Comparison of ENCODE assay signal across 8 cellular contexts in genomic region chr4:60926624-60927023, GRCh38.
"Had no signal": no experiment of that assay in that cellular context is flagged by ENCODE, and none has a peak within 500 bp of the region (broad histone marks: within the 10 kb centered on the region; RNA-seq: fewer than 3 reads in every experiment).

No MANE protein-coding gene starts in this region.

- H3K27ac ChIP-seq: GM23248 had no signal

- H3K4me3 ChIP-seq: GM23248, HAP-1 had no signal

- ATAC-seq: HCT116 had no signal

- H3K9me3 ChIP-seq: HAP-1 had no signal

- H3K9me3 Mint-ChIP-seq: H9, HFFc6 had no signal

- H3K27ac Mint-ChIP-seq: HFFc6 had no signal

- DNase-seq: GM23248, GOT3, H7, H9, HCEC 1CT, HFFc6 had no signal

- H3K36me3 ChIP-seq: HAP-1 had no signal

- H2AFZ ChIP-seq: GM23248 had no signal

- H3K4me3 Mint-ChIP-seq: H9, HFFc6 had no signal
